9 cellular contexts compared by ENCODE assay signal in genomic region chr6:140462495-140463311, GRCh38.
DNase-seq lines count a peak whose midpoint lies in the region; ATAC-seq and TF ChIP-seq lines count a peak whose summit lies in the region.
"Had no signal": no experiment of that assay in that cellular context is flagged by ENCODE, and none has a peak within 500 bp of the region (broad histone marks: within the 10 kb centered on the region; RNA-seq: fewer than 3 reads in every experiment).

No MANE protein-coding gene starts in this region.

- H3K4me1 ChIP-seq in H9 (ENCODE audit: insufficient read depth, low read length) (no peaks in the 10 kb centered on the region), RWPE2 (ENCODE audit: insufficient read depth, poor library complexity, severe bottlenecking) (peaks cover 23% of the 10 kb centered on the region), skeletal muscle tissue (ENCODE audit: control insufficient read depth in 3 of 3, insufficient read depth in 3 of 3, low read length in 3 of 3) (peaks cover 0 to 3% (median 3%) of the 10 kb centered on the region in 3 donors)

- WGBS in H9 (ENCODE audit: extremely low coverage, insufficient read length, low lambda C conversion rate): no CpG with 5 or more reads among the region's 2 CpGs

- no peak overlapping the region for H3K18ac ChIP-seq in H9 (ENCODE audit: insufficient read length, low read depth, low read length)

- no peak overlapping the region for H3K4ac ChIP-seq in H9 (ENCODE audit: low read depth, low read length)

- no peak overlapping the region for H3T11ph ChIP-seq in H9 (ENCODE audit: low read length)

- no peak overlapping the region for H2AK5ac ChIP-seq in H9 (ENCODE audit: insufficient read length, low read length)

- DNase-seq in H9: no peak
- DNase-seq in RWPE2 (ENCODE audit: low spot score): no peak
- no peak for DNase-seq in Right ventricle myocardium superior
- DNase-seq in activated naive CD8-positive, alpha-beta T cell treated with anti-CD3 and anti-CD28 coated beads, Interleukin-2, amount 50 U/mL, for 24 hours: no peak
- no peak for DNase-seq in AG08396 (ENCODE audit: low spot score)

- no peak overlapping the region for H3K4me3 Mint-ChIP-seq in H9
- H3K4me3 Mint-ChIP-seq in activated naive CD8-positive, alpha-beta T cell treated with anti-CD3 and anti-CD28 coated beads, Interleukin-2, amount 50 U/mL, for 24 hours: no peak overlapping the region
- H3K4me3 Mint-ChIP-seq: dendritic cell treated with granulocyte-macrophage colony-stimulating factor and Interleukin-4, amounts not matched to agents 40 ng/mL and 50 ng/mL, for 4 days had no signal

- no peak for TF ChIP-seq CTCF in H9 (conservative IDR thresholded peaks at IDR 0.05)
- TF ChIP-seq CTCF in RWPE2 (IDR thresholded peaks at IDR 0.05; ENCODE audit: poor library complexity, severe bottlenecking): no peak

- no peaks in the 10 kb centered on the region for H3K79me2 ChIP-seq in H9 (ENCODE audit: insufficient read depth, low read length)

- peak overlapping the region in 2 of 3 experiments; percentile 34 to 86; a peak in 3 of 7 replicates for H3K27ac Mint-ChIP-seq in H9
- no peak overlapping the region for H3K27ac Mint-ChIP-seq in activated naive CD8-positive, alpha-beta T cell treated with anti-CD3 and anti-CD28 coated beads, Interleukin-2, amount 50 U/mL, for 24 hours
- H3K27ac Mint-ChIP-seq: dendritic cell treated with granulocyte-macrophage colony-stimulating factor and Interleukin-4, amounts not matched to agents 40 ng/mL and 50 ng/mL, for 4 days had no signal

- H3K4me2 ChIP-seq in H9 (ENCODE audit: insufficient read depth, insufficient read length, low read length): no peak overlapping the region

- no peaks in the 10 kb centered on the region for H3K36me3 ChIP-seq in RWPE2 (ENCODE audit: low read depth)
- H3K36me3 ChIP-seq in skeletal muscle tissue (ENCODE audit: control insufficient read depth in 3 of 3, insufficient read depth in 3 of 3, low read length in 3 of 3): no peaks in the 10 kb centered on the region

- H3K36me3 Mint-ChIP-seq in H9 (ENCODE audit: insufficient read depth in 1 of 3, low read depth in 3 of 3): peaks cover 0 to 17% (median 2%) of the 10 kb centered on the region in 3 experiments; a peak in 4 of 7 replicates
- H3K36me3 Mint-ChIP-seq in activated naive CD8-positive, alpha-beta T cell treated with anti-CD3 and anti-CD28 coated beads, Interleukin-2, amount 50 U/mL, for 24 hours (ENCODE audit: low read depth): no peaks in the 10 kb centered on the region

- H2BK120ac ChIP-seq in H9 (ENCODE audit: low read depth, low read length, poor library complexity, severe bottlenecking): no peak overlapping the region

- H3K4me1 Mint-ChIP-seq in H9: peaks cover 18 to 22% of the 10 kb centered on the region in 2 experiments
- H3K4me1 Mint-ChIP-seq in activated naive CD8-positive, alpha-beta T cell treated with anti-CD3 and anti-CD28 coated beads, Interleukin-2, amount 50 U/mL, for 24 hours: no peaks in the 10 kb centered on the region

- H4K20me1 ChIP-seq in H9 (ENCODE audit: control insufficient read depth, insufficient read depth, insufficient read length): no peaks in the 10 kb centered on the region

- no peak overlapping the region for H3K56ac ChIP-seq in H9 (ENCODE audit: insufficient read length, low read depth, low read length)

- ATAC-seq in RWPE2 (ENCODE audit: low read depth) (peak; percentile 96), Right ventricle myocardium superior (ENCODE audit: poor library complexity) (peak; percentile 91), HG02840 (IDR thresholded peaks at IDR 0.05; ENCODE audit: low FRiP score, unreplicated experiment) (no peak), GM19328 (IDR thresholded peaks at IDR 0.05; ENCODE audit: unreplicated experiment) (no peak)
- ATAC-seq in activated naive CD8-positive, alpha-beta T cell treated with anti-CD3 and anti-CD28 coated beads, Interleukin-2, amount 50 U/mL, for 24 hours: no peak

- H4K8ac ChIP-seq in H9 (replicated peaks; ENCODE audit: insufficient read length, low read depth, low read length): no peak overlapping the region

- H4K91ac ChIP-seq in H9 (ENCODE audit: insufficient read length, low read depth, low read length): no peak overlapping the region

- no peak overlapping the region for H2BK20ac ChIP-seq in H9 (ENCODE audit: low read depth, low read length, poor library complexity, severe bottlenecking)

- H3K14ac ChIP-seq in H9 (ENCODE audit: insufficient read depth, low read length): no peak overlapping the region

- no peak overlapping the region for H2AFZ ChIP-seq in H9 (ENCODE audit: low read length)

- intact Hi-C loops in Right ventricle myocardium superior (cut with DNase I): no loop called here

- no peaks in the 10 kb centered on the region for H3K27me3 Mint-ChIP-seq in H9 (ENCODE audit: low read depth)
- peaks cover 6% of the 10 kb centered on the region for H3K27me3 Mint-ChIP-seq in activated naive CD8-positive, alpha-beta T cell treated with anti-CD3 and anti-CD28 coated beads, Interleukin-2, amount 50 U/mL, for 24 hours
- H3K27me3 Mint-ChIP-seq: dendritic cell treated with granulocyte-macrophage colony-stimulating factor and Interleukin-4, amounts not matched to agents 40 ng/mL and 50 ng/mL, for 4 days had no signal

- H2BK15ac ChIP-seq in H9 (ENCODE audit: low read depth, low read length): no peak overlapping the region

- H3K4me3 ChIP-seq in RWPE2 (ENCODE audit: severe bottlenecking) (no peak overlapping the region), skeletal muscle tissue (ENCODE audit: low read length in 3 of 3) (no peak overlapping the region)

- no peak overlapping the region for H2BK12ac ChIP-seq in H9 (ENCODE audit: insufficient read length, low read depth, low read length)

- no peak overlapping the region for H2BK5ac ChIP-seq in H9 (ENCODE audit: insufficient read length, low read length)

- H3K9me3 ChIP-seq in H9 (ENCODE audit: control insufficient read depth, low read depth, low read length): no peaks in the 10 kb centered on the region
- peaks cover 4% of the 10 kb centered on the region for H3K9me3 ChIP-seq in RWPE2 (ENCODE audit: severe bottlenecking)
- H3K9me3 ChIP-seq in skeletal muscle tissue (ENCODE audit: control insufficient read depth in 3 of 3, low read length in 3 of 3): peaks cover 0 to 4% (median 0%) of the 10 kb centered on the region in 3 donors

- H3K23ac ChIP-seq in H9 (ENCODE audit: insufficient read length, low read depth, low read length): no peak overlapping the region

- H3K9me3 Mint-ChIP-seq in H9: peaks cover 8 to 10% of the 10 kb centered on the region in 2 experiments
- no peaks in the 10 kb centered on the region for H3K9me3 Mint-ChIP-seq in activated naive CD8-positive, alpha-beta T cell treated with anti-CD3 and anti-CD28 coated beads, Interleukin-2, amount 50 U/mL, for 24 hours

- no peaks in the 10 kb centered on the region for H3K27me3 ChIP-seq in H9 (ENCODE audit: insufficient read depth, low read length)
- no peaks in the 10 kb centered on the region for H3K27me3 ChIP-seq in RWPE2 (ENCODE audit: insufficient read depth, poor library complexity, severe bottlenecking)
- H3K27me3 ChIP-seq in skeletal muscle tissue (ENCODE audit: control insufficient read depth in 3 of 3, insufficient read depth in 3 of 3, low read length in 3 of 3): no peaks in the 10 kb centered on the region

- no peaks in the 10 kb centered on the region for H3K23me2 ChIP-seq in H9 (ENCODE audit: insufficient read length, low read depth, low read length, poor library complexity, severe bottlenecking)

- no peak overlapping the region for H4K5ac ChIP-seq in H9 (ENCODE audit: insufficient read length, low read depth, low read length)

- no peak overlapping the region for H3K9ac ChIP-seq in H9 (ENCODE audit: extremely low read depth, insufficient read length, low read length)
- no peak overlapping the region for H3K9ac ChIP-seq in skeletal muscle tissue (ENCODE audit: low read depth in 1 of 3, low read length in 3 of 3)

- H3K79me1 ChIP-seq in H9 (ENCODE audit: insufficient read depth, low read depth, low read length, poor library complexity, severe bottlenecking): no peaks in the 10 kb centered on the region

- H3K27ac ChIP-seq in H9 (ENCODE audit: insufficient read length, low read depth, low read length): no peak overlapping the region
- H3K27ac ChIP-seq in RWPE2 (ENCODE audit: poor library complexity, severe bottlenecking): peak overlapping the region; percentile 82
- H3K27ac ChIP-seq in skeletal muscle tissue (ENCODE audit: low read depth, low read length): peak overlapping the region; percentile 60

Comparison
In these comparisons a context has a peak if more than half of its experiments do, and no peak if none do; other contexts are left out.
1. ATAC-seq: peak in RWPE2 (single experiment) and Right ventricle myocardium superior (single experiment); none in HG02840 (single experiment), activated naive CD8-positive, alpha-beta T cell treated with anti-CD3 and anti-CD28 coated beads, Interleukin-2, amount 50 U/mL, for 24 hours (single experiment) and GM19328 (single experiment).